Comparison of ENCODE assay signal across 34 cellular contexts in genomic region chr5:151565971-151566370, GRCh38. TPM values are rescaled to one million over a fixed set of nuclear protein-coding genes. Genes with fewer than 3 reads are reported as not detected.
"Had no signal": no experiment of that assay in that cellular context is flagged by ENCODE, and none has a peak within 500 bp of the region (broad histone marks: within the 10 kb centered on the region; RNA-seq: fewer than 3 reads in every experiment).

No MANE protein-coding gene starts in this region.

- H3K27ac ChIP-seq: adrenal gland, ascending aorta, body of pancreas, brain microvascular endothelial cell, breast epithelium, cardiac muscle cell had no signal

- ATAC-seq: activated naive CD4-positive, alpha-beta T cell treated with anti-CD3 and anti-CD28 coated beads, Interleukin-2, amount 50 U/mL, for 72 hours; activated naive CD8-positive, alpha-beta T cell treated with anti-CD3 and anti-CD28 coated beads, Interleukin-2, amount 50 U/mL, for 24 hours; activated T-cell treated with anti-CD3 and anti-CD28 coated beads, Interleukin-2, amount 50 U/mL, for 4 hours; activated T-cell treated with anti-CD3 and anti-CD28 coated beads, Interleukin-2, amount 50 U/mL, for 72 hours; activated T-helper 17 cell treated with anti-CD3 and anti-CD28 coated beads, Interleukin-2, amount 50 U/mL, for 72 hours; body of pancreas had no signal

- H3K4me3 ChIP-seq: adrenal gland, ascending aorta, body of pancreas, breast epithelium, cardiac muscle cell had no signal

- FAIRE-seq: astrocyte had no signal

- H3K27me3 ChIP-seq: ascending aorta, body of pancreas, brain microvascular endothelial cell, breast epithelium, cardiac muscle cell had no signal

- DNase-seq: activated effector memory CD4-positive, alpha-beta T cell treated with anti-CD3 and anti-CD28 coated beads, Interleukin-2, amount 50 U/mL, for 16 hours; activated effector memory CD4-positive, alpha-beta T cell treated with Interleukin-2 at 50 U/mL for 16 hours; activated gamma-delta T cell; activated gamma-delta T cell treated with Interleukin-2 at 50 U/mL for 16 hours; activated naive CD4-positive, alpha-beta T cell; activated naive CD4-positive, alpha-beta T cell treated with anti-CD3 and anti-CD28 coated beads for 36 hours; activated naive CD4-positive, alpha-beta T cell treated with anti-CD3 and anti-CD28 coated beads, Interleukin-2, amount 10 ng/mL, durations not matched to agents 7 days and 5 days; activated naive CD4-positive, alpha-beta T cell treated with anti-CD3 and anti-CD28 coated beads, Interleukin-2, amount 50 U/mL, for 16 hours; activated naive CD4-positive, alpha-beta T cell treated with Interleukin-2 at 50 U/mL for 16 hours; activated naive CD8-positive, alpha-beta T cell treated with anti-CD3 and anti-CD28 coated beads for 36 hours; activated naive CD8-positive, alpha-beta T cell treated with anti-CD3 and anti-CD28 coated beads, Interleukin-2, amount 10 ng/mL, durations not matched to agents 7 days and 5 days; activated naive CD8-positive, alpha-beta T cell treated with anti-CD3 and anti-CD28 coated beads, Interleukin-2, amount 50 U/mL, for 24 hours; activated T-cell treated with anti-CD3 and anti-CD28 coated beads, Interleukin-2, amount 50 U/mL, for 1 hour; activated T-cell treated with anti-CD3 and anti-CD28 coated beads, Interleukin-2, amount 50 U/mL, for 24 hours; activated T-cell treated with anti-CD3 and anti-CD28 coated beads, Interleukin-2, amount 50 U/mL, for 4 hours; activated T-cell treated with anti-CD3 and anti-CD28 coated beads, Interleukin-2, amount 50 U/mL, for 48 hours; activated T-cell treated with anti-CD3 and anti-CD28 coated beads, Interleukin-2, amount 50 U/mL, for 72 hours; adrenal gland; amniotic stem cell; amygdala; anterior cingulate cortex; aorta; body of pancreas; brain microvascular endothelial cell; caudate nucleus; central memory CD4-positive, alpha-beta T cell; cerebellar nuclear complex had no signal

- H3K36me3 ChIP-seq: adrenal gland, ascending aorta, brain microvascular endothelial cell, breast epithelium, cardiac muscle cell had no signal

RNA-seq across cellular contexts. Expression of gene FAT2, which starts 25.2 kb away (rescaled TPM):
- total RNA-seq: activated naive CD4-positive, alpha-beta T cell treated with anti-CD3 and anti-CD28 coated beads for 36 hours; activated naive CD4-positive, alpha-beta T cell treated with anti-CD3 and anti-CD28 coated beads, Interleukin-2, amount 50 U/mL, for 72 hours; activated naive CD8-positive, alpha-beta T cell treated with anti-CD3 and anti-CD28 coated beads for 36 hours; activated naive CD8-positive, alpha-beta T cell treated with anti-CD3 and anti-CD28 coated beads, Interleukin-2, amount 10 ng/mL, durations not matched to agents 7 days and 5 days; activated T-cell treated with anti-CD3 and anti-CD28 coated beads, Interleukin-2, amount 50 U/mL, for 4 hours; activated T-cell treated with anti-CD3 and anti-CD28 coated beads, Interleukin-2, amount 50 U/mL, for 72 hours; activated T-helper 1 cell treated with anti-CD3 and anti-CD28 coated beads, Interleukin-12 subunit alpha, Interleukin-12 subunit beta, Interleukin-2, Interleukin-4 antibody, amounts not matched to agents 30 ng/mL and 10 ng/mL and 1 ng/mL, durations not matched to agents 14 hours and 24 hours and 36 hours; activated T-helper 17 cell treated with anti-CD3 and anti-CD28 coated beads, Interleukin-2, amount 50 U/mL, for 72 hours; ascending aorta; body of pancreas had no signal
